In the genomic region with DNA sequence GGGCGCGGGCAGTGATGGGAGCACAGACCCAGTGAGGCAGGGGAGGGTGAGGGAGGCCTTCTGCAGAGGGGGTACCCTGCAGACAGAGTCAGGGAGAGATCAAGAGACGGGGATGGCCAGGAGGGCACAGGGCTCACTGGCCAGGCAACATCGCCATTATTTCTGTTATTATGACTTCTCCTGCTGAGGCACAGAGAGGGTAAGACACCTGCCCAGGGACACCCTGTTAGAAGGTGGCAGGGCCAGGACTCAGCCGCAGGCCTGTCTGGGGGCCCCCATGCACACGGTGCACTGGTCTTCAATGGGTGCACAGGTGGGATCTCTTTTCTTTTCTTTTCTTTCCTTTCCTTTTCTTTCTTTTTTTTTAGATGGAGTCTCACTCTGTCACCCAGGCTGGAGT, we compare ENCODE assay signal across 17 cellular contexts. TPM values are rescaled to one million over a fixed set of nuclear protein-coding genes. Genes with fewer than 3 reads are reported as not detected.
"Had no signal": no experiment of that assay in that cellular context is flagged by ENCODE, and none has a peak within 500 bp of the region (broad histone marks: within the 10 kb centered on the region; RNA-seq: fewer than 3 reads in every experiment).

No MANE protein-coding gene starts in this region.

- H3K27ac Mint-ChIP-seq: activated CD4-positive, alpha-beta T cell treated with anti-CD3 and anti-CD28 coated beads, Interleukin-2, amount 10 ng/mL, durations not matched to agents 7 days and 5 days; activated CD8-positive, alpha-beta T cell treated with anti-CD3 and anti-CD28 coated beads, Interleukin-2, amount 10 ng/mL, durations not matched to agents 7 days and 5 days; nephron progenitor cell; stimulated activated naive CD8-positive, alpha-beta T cell treated with anti-CD3 and anti-CD28 coated beads, Interleukin-15, Interleukin-2, amounts not matched to agents 100 ng/mL and 50 ng/mL, for 24 hours had no signal

- H3K36me3 Mint-ChIP-seq: activated naive CD4-positive, alpha-beta T cell treated with anti-CD3 and anti-CD28 coated beads, Interleukin-2, amount 50 U/mL, for 72 hours had no signal

- H3K9me3 ChIP-seq: adrenal gland, left lung, suprapubic skin had no signal

- H3K9me3 Mint-ChIP-seq: activated CD4-positive, alpha-beta T cell treated with anti-CD3 and anti-CD28 coated beads, Interleukin-2, amount 10 ng/mL, durations not matched to agents 7 days and 5 days; activated naive CD4-positive, alpha-beta T cell treated with anti-CD3 and anti-CD28 coated beads, Interleukin-2, amount 50 U/mL, for 72 hours; nephron progenitor cell; stimulated activated naive CD8-positive, alpha-beta T cell treated with anti-CD3 and anti-CD28 coated beads, Interleukin-15, Interleukin-2, amounts not matched to agents 100 ng/mL and 50 ng/mL, for 24 hours had no signal

- ATAC-seq: activated CD4-positive, CD25-positive, alpha-beta regulatory T cell treated with anti-CD3 and anti-CD28 coated beads, Interleukin-2, amount 50 U/mL, for 24 hours; activated CD8-positive, alpha-beta T cell treated with anti-CD3 and anti-CD28 coated beads, Interleukin-2, amount 10 ng/mL, durations not matched to agents 7 days and 5 days; activated naive CD4-positive, alpha-beta T cell treated with anti-CD3 and anti-CD28 coated beads, Interleukin-2, amount 50 U/mL, for 72 hours had no signal

- H3K4me3 ChIP-seq: adrenal gland, cardiac muscle cell, left lung, suprapubic skin had no signal

- DNase-seq: activated CD4-positive, alpha-beta T cell treated with anti-CD3 and anti-CD28 coated beads, Interleukin-2, amount 10 ng/mL, durations not matched to agents 7 days and 5 days; activated CD8-positive, alpha-beta T cell treated with anti-CD3 and anti-CD28 coated beads, Interleukin-2, amount 10 ng/mL, durations not matched to agents 7 days and 5 days; activated effector memory CD4-positive, alpha-beta T cell treated with Interleukin-2 at 50 U/mL for 16 hours; activated T-cell treated with anti-CD3 and anti-CD28 coated beads, Interleukin-2, amount 50 U/mL, for 48 hours; erythroblast; foreskin melanocyte; left lung; nephron progenitor cell; stimulated activated CD4-positive, alpha-beta T cell treated with anti-CD3 and anti-CD28 coated beads, Interleukin-2, amount 100 ng/mL, for 24 hours; T1000 had no signal

- H3K27ac ChIP-seq: cardiac muscle cell had no signal

- H3K4me3 Mint-ChIP-seq: activated CD4-positive, alpha-beta T cell treated with anti-CD3 and anti-CD28 coated beads, Interleukin-2, amount 10 ng/mL, durations not matched to agents 7 days and 5 days; activated CD8-positive, alpha-beta T cell treated with anti-CD3 and anti-CD28 coated beads, Interleukin-2, amount 10 ng/mL, durations not matched to agents 7 days and 5 days; nephron progenitor cell; stimulated activated naive CD8-positive, alpha-beta T cell treated with anti-CD3 and anti-CD28 coated beads, Interleukin-15, Interleukin-2, amounts not matched to agents 100 ng/mL and 50 ng/mL, for 24 hours had no signal

- H3K27me3 ChIP-seq: adrenal gland, cardiac muscle cell, left lung, suprapubic skin had no signal

- H3K36me3 ChIP-seq: adrenal gland, cardiac muscle cell, left lung, suprapubic skin had no signal

- H3K27me3 Mint-ChIP-seq: stimulated activated naive CD8-positive, alpha-beta T cell treated with anti-CD3 and anti-CD28 coated beads, Interleukin-15, Interleukin-2, amounts not matched to agents 100 ng/mL and 50 ng/mL, for 24 hours had no signal

RNA-seq across cellular contexts. Expression of a gene that starts 38.1 kb away (rescaled TPM):
- total RNA-seq: cardiac muscle cell, myocyte had no signal
- polyA plus RNA-seq: cardiac muscle cell had no signal
